ENCODE assay signal across 8 cellular contexts in genomic region chr5:132257131-132258101, GRCh38. TPM values are rescaled to one million over a fixed set of nuclear protein-coding genes. Genes with fewer than 3 reads are reported as not detected.
DNase-seq lines count a peak whose midpoint lies in the region; ATAC-seq and TF ChIP-seq lines count a peak whose summit lies in the region.

TSS of gene PDLIM4 (plus strand) at chr5:132257696. CDS start at chr5:132257735, 39 bp downstream.

- ATAC-seq in foreskin keratinocyte (no peak), GM21723 (IDR thresholded peaks at IDR 0.05; ENCODE audit: unreplicated experiment) (no peak)

- no peaks in the 10 kb centered on the region for H3K36me3 ChIP-seq in parathyroid adenoma (ENCODE audit: control insufficient read depth, insufficient read depth, low read length)
- H3K36me3 ChIP-seq in effector memory CD4-positive, alpha-beta T cell (ENCODE audit: control insufficient read depth, insufficient read depth, low read length): no peaks in the 10 kb centered on the region

- H3K79me2 ChIP-seq in parathyroid adenoma: no peaks in the 10 kb centered on the region

- peaks cover 16% of the 10 kb centered on the region for H3K4me1 ChIP-seq in foreskin keratinocyte
- H3K4me1 ChIP-seq in parathyroid adenoma: peaks cover 2% of the 10 kb centered on the region
- H3K4me1 ChIP-seq in effector memory CD4-positive, alpha-beta T cell (ENCODE audit: control insufficient read depth, insufficient read depth, low read length, poor library complexity, severe bottlenecking): no peaks in the 10 kb centered on the region

- no peak within 1 kb of the TSS for H3K9ac ChIP-seq in parathyroid adenoma

- TF ChIP-seq CTCF in foreskin keratinocyte (conservative IDR thresholded peaks at IDR 0.05) (no peak), parathyroid adenoma (IDR thresholded peaks at IDR 0.05) (no peak)

- peak; percentile 15 for DNase-seq in D341Med (ENCODE audit: low spot score)
- DNase-seq in T1000 (lab: John Stamatoyannopoulos, UW): peak; percentile 22
- DNase-seq in foreskin keratinocyte: peak in 1 of 2 donors; percentile 17
- no peak for DNase-seq in T-helper 2 cell
- no peak for DNase-seq in NCI-H2196 treated with DMSO at 0.1 percent for 48 hours (lab: John Stamatoyannopoulos, UW; ENCODE audit: unreplicated experiment)
- no peak for DNase-seq in effector memory CD4-positive, alpha-beta T cell

- no peaks in the 10 kb centered on the region for H3K9me3 ChIP-seq in parathyroid adenoma (ENCODE audit: control insufficient read depth, low read length)
- no peaks in the 10 kb centered on the region for H3K9me3 ChIP-seq in effector memory CD4-positive, alpha-beta T cell (ENCODE audit: control insufficient read depth, low read length)

- peak within 1 kb of the TSS; percentile 49 for H3K4me2 ChIP-seq in parathyroid adenoma (ENCODE audit: low read length)

- H3K27me3 ChIP-seq in foreskin keratinocyte (no peaks in the 10 kb centered on the region), parathyroid adenoma (ENCODE audit: control insufficient read depth, insufficient read depth, low read length) (no peaks in the 10 kb centered on the region)
- H3K27me3 ChIP-seq in effector memory CD4-positive, alpha-beta T cell (replicated peaks; ENCODE audit: control insufficient read depth, insufficient read depth, low read length, poor library complexity, severe bottlenecking): peaks cover 8% of the 10 kb centered on the region

- H2AFZ ChIP-seq in parathyroid adenoma: peak within 1 kb of the TSS; percentile 99

- no peak within 1 kb of the TSS for H3K4me3 ChIP-seq in parathyroid adenoma (ENCODE audit: low read depth, low read length)
- no peak within 1 kb of the TSS for H3K4me3 ChIP-seq in effector memory CD4-positive, alpha-beta T cell (ENCODE audit: insufficient read depth, low read depth, low read length, poor library complexity, severe bottlenecking)

- peak within 1 kb of the TSS; percentile 95 for H3K27ac ChIP-seq in foreskin keratinocyte
- peak within 1 kb of the TSS; percentile 38 for H3K27ac ChIP-seq in parathyroid adenoma
- H3K27ac ChIP-seq in effector memory CD4-positive, alpha-beta T cell (ENCODE audit: insufficient read depth, low read length, poor library complexity, severe bottlenecking): no peak within 1 kb of the TSS

RNA-seq across cellular contexts. Expression of gene PDLIM4, which starts in this region (rescaled TPM):
- total RNA-seq in foreskin keratinocyte: 95.2 and 115 TPM in 2 replicates
- polyA plus RNA-seq in foreskin keratinocyte: 162 and 190 TPM in 2 replicates

Comparison
In these comparisons a context has a peak if more than half of its experiments do, and no peak if none do; other contexts are left out.
1. DNase-seq: peak in D341Med (single experiment) and T1000 (single experiment); none in T-helper 2 cell (0 of 5), NCI-H2196 treated with DMSO at 0.1 percent for 48 hours (single experiment) and effector memory CD4-positive, alpha-beta T cell (0 of 3).